8 cellular contexts compared by ENCODE assay signal in genomic region chr19:12789904-12790619, GRCh38. TPM values are rescaled to one million over a fixed set of nuclear protein-coding genes. Genes with fewer than 3 reads are reported as not detected.
DNase-seq lines count a peak whose midpoint lies in the region; ATAC-seq and TF ChIP-seq lines count a peak whose summit lies in the region.

No MANE protein-coding gene starts in this region.

- peak overlapping the region; percentile 35; the same call in 1 of the 2 replicates for H2AFZ ChIP-seq in OCI-LY7 (ENCODE audit: low read length)

- intact Hi-C loops in OCI-LY7 (cut with micrococcal nuclease; ENCODE audit: unreplicated experiment): loop anchor here (5.0 kb wide), 1 partner anchor 68 kb away; the partner anchor contains the start of gene TNPO2

- peak overlapping the region; percentile 54 for H3K9ac ChIP-seq in HUES6 (ENCODE audit: low read length)

- H3K9me3 ChIP-seq in HUES6 (ENCODE audit: control insufficient read depth, insufficient read depth, low read depth, low read length): no peaks in the 10 kb centered on the region
- no peaks in the 10 kb centered on the region for H3K9me3 ChIP-seq in OCI-LY7 (ENCODE audit: low read length)

- no peak overlapping the region for H3K27ac ChIP-seq in HUES6 (ENCODE audit: low read depth, low read length)
- H3K27ac ChIP-seq in OCI-LY7 (ENCODE audit: low read depth, low read length, poor library complexity, severe bottlenecking): peak overlapping the region; percentile 77

- ATAC-seq in GM21423 (IDR thresholded peaks at IDR 0.05; ENCODE audit: unreplicated experiment): peak; percentile 34

- CTCF ChIA-PET in OCI-LY7 (lab: Charles Lee; ENCODE audit: unreplicated experiment): interaction anchor here (0.6 kb wide), 1 partner anchor 9 kb away, joined by 3 read pairs; no protein-coding TSS in a partner anchor

- H3K4me2 ChIP-seq in OCI-LY7 (ENCODE audit: low read length): peak overlapping the region; percentile 95

- DNase-seq in Caki2 (ENCODE audit: low read depth): peak; percentile 99
- DNase-seq in OCI-LY7 (ENCODE audit: low spot score): peak; percentile 95
- peak; percentile 91 for DNase-seq in activated T-cell treated with anti-CD3 and anti-CD28 coated beads, Interleukin-2, amount 50 U/mL, for 1 hour
- no peak for DNase-seq in epithelial cell of proximal tubule (ENCODE audit: low read depth)
- peak; percentile 95 for DNase-seq in mucosa of gallbladder (ENCODE audit: low spot score)
- peak; percentile 94 for DNase-seq in stimulated activated CD8-positive, alpha-beta memory T cell treated with anti-CD3 and anti-CD28 coated beads, Interleukin-4, amount 100 ng/mL, for 24 hours (ENCODE audit: low read depth)

- no peak for TF ChIP-seq CTCF in OCI-LY7 (conservative IDR thresholded peaks at IDR 0.05; ENCODE audit: low read length)
- no peak for TF ChIP-seq CTCF in epithelial cell of proximal tubule (conservative IDR thresholded peaks at IDR 0.05; ENCODE audit: low read depth, low read length)

- H3K36me3 ChIP-seq in HUES6 (ENCODE audit: control insufficient read depth, insufficient read depth, low read length) (no peaks in the 10 kb centered on the region), OCI-LY7 (ENCODE audit: insufficient read depth, low read length) (no peaks in the 10 kb centered on the region)

- H3K9me2 ChIP-seq in OCI-LY7 (ENCODE audit: insufficient read depth, low read length): no peaks in the 10 kb centered on the region

- BruUV-seq in OCI-LY7 (replicated peaks; lab: Mats Ljungman, UMichigan): no TSS peak

- H4K20me1 ChIP-seq in OCI-LY7 (ENCODE audit: insufficient read depth, low read length): no peaks in the 10 kb centered on the region

- H3K79me2 ChIP-seq in OCI-LY7 (ENCODE audit: insufficient read depth, low read depth, low read length): peaks cover 8% of the 10 kb centered on the region

- in situ Hi-C loops in Caki2 (cut with HindIII; ENCODE audit: low pct_unique_long_range_greater_than_20kb, low sequenced_read_pairs): no loop called here

- H3K4me1 ChIP-seq in HUES6 (ENCODE audit: control insufficient read depth, insufficient read depth, low read length): peaks cover 41% of the 10 kb centered on the region
- peaks cover 54% of the 10 kb centered on the region for H3K4me1 ChIP-seq in OCI-LY7 (ENCODE audit: insufficient read depth, low read length, poor library complexity, severe bottlenecking)

- POLR2A ChIA-PET in OCI-LY7 (lab: Charles Lee): interaction anchor here (0.6 kb wide), 1 partner anchor 690 kb away, joined by 3 read pairs; no protein-coding TSS in a partner anchor

- H3K27me3 ChIP-seq in HUES6 (ENCODE audit: control insufficient read depth, insufficient read depth, low read length): peaks cover 7% of the 10 kb centered on the region; the same call in 1 of the 2 replicates

- H3K4me3 ChIP-seq in HUES6 (ENCODE audit: low read depth, low read length) (peak overlapping the region; percentile 65), OCI-LY7 (ENCODE audit: low read depth, low read length, poor library complexity, severe bottlenecking) (peak overlapping the region; percentile 84), epithelial cell of proximal tubule (ENCODE audit: low read depth, low read length) (peak overlapping the region; percentile 96)

RNA-seq across cellular contexts. Expression of gene JUNB, which starts 1.2 kb away (rescaled TPM):
- 63.3 and 74.5 TPM in 2 replicates for total RNA-seq in Caki2 (2014; rRNA removed; shearing (Covaris generic); ENCODE audit: low replicate concordance)
- 43.7 and 45.5 TPM in 2 replicates for total RNA-seq in OCI-LY7 (2014; rRNA removed; shearing (Covaris generic))
- total RNA-seq in OCI-LY7 (2022) (31.8 TPM in 2 replicates), epithelial cell of proximal tubule (127 and 251 TPM in 2 replicates), mucosa of gallbladder (119 TPM)

RNA-seq across cellular contexts. Expression of gene PRDX2, which starts 11.5 kb away (rescaled TPM):
- not detected in 2 replicates for total RNA-seq in Caki2 (2014; rRNA removed; shearing (Covaris generic); ENCODE audit: low replicate concordance)
- 344 and 399 TPM in 2 replicates for total RNA-seq in OCI-LY7 (2014; rRNA removed; shearing (Covaris generic))
- total RNA-seq in OCI-LY7 (2022): 345 and 357 TPM in 2 replicates
- total RNA-seq in epithelial cell of proximal tubule: 463 and 571 TPM in 2 replicates
- total RNA-seq in mucosa of gallbladder: 319 TPM

RNA-seq across cellular contexts. Expression of gene THSD8, which starts 11.8 kb away (rescaled TPM):
- not detected in 2 replicates for total RNA-seq in Caki2 (2014; rRNA removed; shearing (Covaris generic); ENCODE audit: low replicate concordance)
- not detected in 2 replicates for total RNA-seq in OCI-LY7 (2014; rRNA removed; shearing (Covaris generic))
- total RNA-seq in OCI-LY7 (2022): 42.7 and 42.8 TPM in 2 replicates
- not detected in 2 replicates for total RNA-seq in epithelial cell of proximal tubule
- total RNA-seq in mucosa of gallbladder: 4.1 TPM

RNA-seq across cellular contexts. Expression of gene HOOK2, which starts 14.7 kb away (rescaled TPM):
- total RNA-seq in Caki2 (2014; rRNA removed; shearing (Covaris generic); ENCODE audit: low replicate concordance): 17.8 and 18.1 TPM in 2 replicates
- total RNA-seq in OCI-LY7 (2014; rRNA removed; shearing (Covaris generic)): 7.4 and 9.1 TPM in 2 replicates
- total RNA-seq in OCI-LY7 (2022) (28.8 and 29.4 TPM in 2 replicates), epithelial cell of proximal tubule (12.3 and 26.3 TPM in 2 replicates), mucosa of gallbladder (128 TPM)

RNA-seq across cellular contexts. Expression of gene RNASEH2A, which starts 16.3 kb away (rescaled TPM):
- total RNA-seq in Caki2 (2014; rRNA removed; shearing (Covaris generic); ENCODE audit: low replicate concordance): 94.5 and 126 TPM in 2 replicates
- total RNA-seq in OCI-LY7 (2014; rRNA removed; shearing (Covaris generic)): 115 and 130 TPM in 2 replicates
- 86.0 and 90.5 TPM in 2 replicates for total RNA-seq in OCI-LY7 (2022)
- total RNA-seq in epithelial cell of proximal tubule: 49.6 and 62.7 TPM in 2 replicates
- 7.3 TPM for total RNA-seq in mucosa of gallbladder

Comparison
In these comparisons a context has a peak if more than half of its experiments do, and no peak if none do; other contexts are left out.
1. RNA of gene PRDX2, which starts 11.5 kb away (total RNA-seq): 463 to 571 TPM in epithelial cell of proximal tubule, 344 to 399 TPM in OCI-LY7 and 319 TPM in mucosa of gallbladder (single experiment); not detected in Caki2; every median in the first group is over 100 times any median in the second.
2. Peak in every context shown above with its lines, with median percentiles within 50 percentile points of each other: H3K4me3 ChIP-seq.